Comparison of ENCODE assay signal across 12 cellular contexts in the genomic region with DNA sequence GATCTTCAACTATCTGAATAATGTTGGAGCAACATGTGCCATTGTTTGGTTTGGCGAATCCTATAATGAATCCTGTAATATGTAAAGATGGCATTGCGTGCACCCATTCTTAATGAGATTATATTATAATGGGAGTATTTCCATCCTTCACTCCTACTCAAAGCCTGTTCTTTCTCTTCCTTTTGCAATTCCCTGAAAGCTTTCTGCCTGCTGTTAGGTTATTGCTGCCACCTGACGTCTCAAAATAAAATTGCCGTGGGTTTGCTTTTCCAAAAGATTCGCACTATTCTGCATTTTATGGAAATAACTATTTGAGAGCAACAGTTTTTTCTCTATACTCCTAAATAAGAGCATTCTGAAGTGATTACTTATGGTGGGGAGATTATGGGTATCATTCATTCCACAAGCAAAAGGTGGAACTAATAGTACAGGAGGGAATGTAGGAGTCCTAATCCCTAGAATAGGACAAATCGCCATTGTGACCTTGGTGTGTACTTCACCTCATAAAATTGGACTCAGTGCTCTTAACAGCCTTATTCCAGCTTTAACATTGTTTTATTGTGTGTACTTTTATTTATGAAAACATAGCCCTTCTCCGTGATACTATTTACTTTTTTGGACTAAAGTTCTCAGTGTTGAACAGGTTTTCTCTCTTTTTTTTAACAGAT.
DNase-seq lines count a peak whose midpoint lies in the region; TF ChIP-seq lines count a peak whose summit lies in the region.
"Had no signal": no experiment of that assay in that cellular context is flagged by ENCODE, and none has a peak within 500 bp of the region (broad histone marks: within the 10 kb centered on the region; RNA-seq: fewer than 3 reads in every experiment).

No MANE protein-coding gene starts in this region.

- H3K27me3 Mint-ChIP-seq in progenitor cell of endocrine pancreas = no peaks in the 10 kb centered on the region

- no peak overlapping the region for H3K4me3 Mint-ChIP-seq in progenitor cell of endocrine pancreas (ENCODE audit: low read depth)
- H3K4me3 Mint-ChIP-seq: activated T-helper 1 cell treated with anti-CD3 and anti-CD28 coated beads, Interleukin-12 subunit alpha, Interleukin-12 subunit beta, Interleukin-2, Interleukin-4 antibody, amounts not matched to agents 30 ng/mL and 10 ng/mL and 1 ng/mL, durations not matched to agents 14 hours and 24 hours and 36 hours had no signal

- no peak overlapping the region for H3K27ac Mint-ChIP-seq in progenitor cell of endocrine pancreas
- H3K27ac Mint-ChIP-seq: activated T-helper 1 cell treated with anti-CD3 and anti-CD28 coated beads, Interleukin-12 subunit alpha, Interleukin-12 subunit beta, Interleukin-2, Interleukin-4 antibody, amounts not matched to agents 30 ng/mL and 10 ng/mL and 1 ng/mL, durations not matched to agents 14 hours and 24 hours and 36 hours had no signal

- DNase-seq in G401 (ENCODE audit: low spot score) (peak; percentile 60), fibroblast of peridontal ligament (ENCODE audit: extremely low read depth) (peak; percentile 50), progenitor cell of endocrine pancreas (ENCODE audit: low spot score, unreplicated experiment) (no peak), KG1 (lab: John Stamatoyannopoulos, UW) (no peak), SIG-M5 (lab: John Stamatoyannopoulos, UW) (no peak), retina (no peak)
- DNase-seq: activated CD4-positive, alpha-beta T cell treated with anti-CD3 and anti-CD28 coated beads for 4 hours; HCEC 1CT; NCI-H187 had no signal

- peak; percentile 88 for TF ChIP-seq CTCF in VCaP (conservative IDR thresholded peaks at IDR 0.05)
- TF ChIP-seq CTCF in progenitor cell of endocrine pancreas (IDR thresholded peaks at IDR 0.05; ENCODE audit: unreplicated experiment) = peak; percentile 19

- in situ Hi-C loops in G401 (cut with HindIII; ENCODE audit: low sequenced_read_pairs) = no loop called here

- no peaks in the 10 kb centered on the region for H3K4me1 Mint-ChIP-seq in progenitor cell of endocrine pancreas (ENCODE audit: low read depth)

- peaks cover 8% of the 10 kb centered on the region for H3K36me3 Mint-ChIP-seq in progenitor cell of endocrine pancreas (ENCODE audit: insufficient read depth)

- peaks cover 2% of the 10 kb centered on the region for H3K9me3 Mint-ChIP-seq in progenitor cell of endocrine pancreas (ENCODE audit: low read depth)

- peak overlapping the region; percentile 58 for H3K27ac ChIP-seq in VCaP
- H3K27ac ChIP-seq: prostate gland had no signal

Comparison
In these comparisons a context has a peak if more than half of its experiments do, and no peak if none do; other contexts are left out.
1. DNase-seq: peak in G401 (single experiment) and fibroblast of peridontal ligament (single experiment); none in progenitor cell of endocrine pancreas (single experiment), KG1 (single experiment), SIG-M5 (single experiment) and retina (single experiment).